Comparison of ENCODE assay signal across 15 cellular contexts in genomic region chr2:111057045-111057444, GRCh38.
"Had no signal": no experiment of that assay in that cellular context is flagged by ENCODE, and none has a peak within 500 bp of the region (broad histone marks: within the 10 kb centered on the region; RNA-seq: fewer than 3 reads in every experiment).

No MANE protein-coding gene starts in this region.

- H3K27me3 ChIP-seq: neural progenitor cell, testis had no signal

- H3K36me3 ChIP-seq: heart right ventricle, neural progenitor cell had no signal

- H3K4me3 ChIP-seq: coronary artery, heart right ventricle, neural progenitor cell, testis had no signal

- H3K27ac ChIP-seq: coronary artery, heart right ventricle, neural progenitor cell, parathyroid adenoma, testis had no signal

- H2AFZ ChIP-seq: neural progenitor cell, parathyroid adenoma had no signal

- H3K9ac ChIP-seq: neural progenitor cell, parathyroid adenoma had no signal

- H3K4me2 ChIP-seq: neural progenitor cell had no signal

- ATAC-seq: activated CD8-positive, alpha-beta T cell treated with anti-CD3 and anti-CD28 coated beads for 36 hours; heart right ventricle; left ventricle myocardium superior; stimulated activated naive CD8-positive, alpha-beta T cell treated with anti-CD3 and anti-CD28 coated beads, Interleukin-15, amount 100 ng/mL, for 72 hours had no signal

- DNase-seq: activated CD8-positive, alpha-beta T cell treated with anti-CD3 and anti-CD28 coated beads for 36 hours; activated naive CD4-positive, alpha-beta T cell treated with anti-CD3 and anti-CD28 coated beads, Interleukin-2, amount 10 ng/mL, durations not matched to agents 7 days and 5 days; central memory CD4-positive, alpha-beta T cell; effector CD4-positive, alpha-beta T cell; heart right ventricle; left ventricle myocardium superior; mesenchymal stem cell; stimulated activated CD4-positive, alpha-beta T cell treated with anti-CD3 and anti-CD28 coated beads, Interleukin-2, amount 100 ng/mL, for 48 hours; stimulated activated naive CD8-positive, alpha-beta T cell treated with anti-CD3 and anti-CD28 coated beads, Interleukin-15, amount 100 ng/mL, for 72 hours; testis had no signal

- FAIRE-seq: endothelial cell of umbilical vein, frontal cortex had no signal

- H3K79me2 ChIP-seq: parathyroid adenoma had no signal

- H3K9me3 ChIP-seq: testis had no signal
